Comparison of ENCODE assay signal across 8 cellular contexts in genomic region chr4:10095296-10095991, GRCh38. TPM values are rescaled to one million over a fixed set of nuclear protein-coding genes. Genes with fewer than 3 reads are reported as not detected.
DNase-seq lines count a peak whose midpoint lies in the region; ATAC-seq and TF ChIP-seq lines count a peak whose summit lies in the region.

No MANE protein-coding gene starts in this region.

- no peaks in the 10 kb centered on the region for H3K9me2 ChIP-seq in Loucy (replicated peaks; ENCODE audit: low read depth, low read length)

- H3F3A ChIP-seq in Loucy (ENCODE audit: low read depth): peaks cover 16% of the 10 kb centered on the region

- H3K27ac ChIP-seq in duodenal mucosa (ENCODE audit: low read depth, low read length): peak overlapping the region; percentile 64
- peak overlapping the region; percentile 92 to 99 (median 95) for H3K27ac ChIP-seq in gastrocnemius medialis

- H3K9ac ChIP-seq in Loucy (ENCODE audit: low read depth, low read length, poor library complexity, severe bottlenecking): peak overlapping the region; percentile 70
- no peak overlapping the region for H3K9ac ChIP-seq in duodenal mucosa (ENCODE audit: low read depth in 1 of 2, low read length in 2 of 2)

- peak overlapping the region; percentile 61 for H3K4me3 ChIP-seq in Loucy (ENCODE audit: low read length, poor library complexity, severe bottlenecking)
- H3K4me3 ChIP-seq in duodenal mucosa (ENCODE audit: low read depth in 1 of 2, low read length in 2 of 2): no peak overlapping the region
- H3K4me3 ChIP-seq in gastrocnemius medialis: no peak overlapping the region

- peaks cover 85% of the 10 kb centered on the region for H3K79me2 ChIP-seq in Loucy (ENCODE audit: insufficient read depth, low read length)

- H3K4me1 ChIP-seq in Loucy (ENCODE audit: insufficient read depth, low read length, poor library complexity, severe bottlenecking) (peaks cover 67% of the 10 kb centered on the region), duodenal mucosa (ENCODE audit: control insufficient read depth in 1 of 2, insufficient read depth in 2 of 2, low read length in 2 of 2) (peaks cover 52 to 68% of the 10 kb centered on the region in 2 donors), gastrocnemius medialis (peaks cover 96 to 100% of the 10 kb centered on the region in 2 donors)

- in situ Hi-C loops in gastrocnemius medialis (cut with MboI; ENCODE audit: low sequenced_read_pairs in 4 of 4): no loop called here

- no peak overlapping the region for H2AFZ ChIP-seq in Loucy (ENCODE audit: low read length)

- H3K9me3 ChIP-seq in Loucy (ENCODE audit: insufficient read depth, low read depth, low read length): no peaks in the 10 kb centered on the region
- no peaks in the 10 kb centered on the region for H3K9me3 ChIP-seq in duodenal mucosa (ENCODE audit: control insufficient read depth in 1 of 2, low read length in 2 of 2)
- no peaks in the 10 kb centered on the region for H3K9me3 ChIP-seq in gastrocnemius medialis

- intact Hi-C loops in gastrocnemius medialis (cut with DNase I; ENCODE audit: low total_unique reads): no loop called here

- ATAC-seq in GM18498 (IDR thresholded peaks at IDR 0.05; ENCODE audit: unreplicated experiment): peak; percentile 20
- ATAC-seq in gastrocnemius medialis: no peak
- ATAC-seq in HG03378 (IDR thresholded peaks at IDR 0.05; ENCODE audit: unreplicated experiment): no peak

- H3K4me2 ChIP-seq in Loucy (ENCODE audit: low read depth, low read length, poor library complexity, severe bottlenecking): peak overlapping the region; percentile 76

- no peak for DNase-seq in gastrocnemius medialis
- DNase-seq in NCI-H128 (lab: John Stamatoyannopoulos, UW; ENCODE audit: unreplicated experiment): no peak
- no peak for DNase-seq in SHP77 (lab: John Stamatoyannopoulos, UW)
- no peak for DNase-seq in NCI-H2081 (lab: John Stamatoyannopoulos, UW)

- H4K20me1 ChIP-seq in Loucy (ENCODE audit: insufficient read depth, low read length, poor library complexity, severe bottlenecking): peaks cover 83% of the 10 kb centered on the region

- no peak for TF ChIP-seq POLR2A in gastrocnemius medialis (IDR thresholded peaks at IDR 0.05)

- TF ChIP-seq CTCF in Loucy (conservative IDR thresholded peaks at IDR 0.05; ENCODE audit: low read length) (no peak), gastrocnemius medialis (IDR thresholded peaks at IDR 0.05 in 4 of 5, conservative IDR thresholded peaks at IDR 0.05 in 1 of 5) (no peak)

- H3K27me3 ChIP-seq in Loucy (ENCODE audit: insufficient read depth, low read length, poor library complexity, severe bottlenecking) (no peaks in the 10 kb centered on the region), duodenal mucosa (ENCODE audit: control insufficient read depth in 1 of 2, insufficient read depth in 2 of 2, low read length in 2 of 2) (no peaks in the 10 kb centered on the region), gastrocnemius medialis (no peaks in the 10 kb centered on the region)

- H3K36me3 ChIP-seq in Loucy (ENCODE audit: insufficient read depth, low read length): peaks cover 88% of the 10 kb centered on the region
- peaks cover 70 to 99% of the 10 kb centered on the region in 2 donors for H3K36me3 ChIP-seq in duodenal mucosa (ENCODE audit: control insufficient read depth in 1 of 2, insufficient read depth in 2 of 2, low read length in 2 of 2)
- H3K36me3 ChIP-seq in gastrocnemius medialis: peaks cover 0 to 24% of the 10 kb centered on the region in 2 donors

RNA-seq across cellular contexts. Expression of gene WDR1, which starts 21.2 kb away (rescaled TPM):
- total RNA-seq in gastrocnemius medialis: 10 to 100 TPM; 57.3 to 84.2 (median 72.7) TPM
